ENCODE assay signal across 1 cellular context in genomic region chr7:26175903-26176302, GRCh38. TPM values are rescaled to one million over a fixed set of nuclear protein-coding genes. Genes with fewer than 3 reads are reported as not detected.
"Had no signal": no experiment of that assay in that cellular context is flagged by ENCODE, and none has a peak within 500 bp of the region (broad histone marks: within the 10 kb centered on the region; RNA-seq: fewer than 3 reads in every experiment).

No MANE protein-coding gene starts in this region.

RNA-seq across cellular contexts. Expression of gene NFE2L3, which starts 23.9 kb away (rescaled TPM):
- total RNA-seq: SJCRH30 had no signal
